Comparison of ENCODE assay signal across 8 cellular contexts in the genomic region with DNA sequence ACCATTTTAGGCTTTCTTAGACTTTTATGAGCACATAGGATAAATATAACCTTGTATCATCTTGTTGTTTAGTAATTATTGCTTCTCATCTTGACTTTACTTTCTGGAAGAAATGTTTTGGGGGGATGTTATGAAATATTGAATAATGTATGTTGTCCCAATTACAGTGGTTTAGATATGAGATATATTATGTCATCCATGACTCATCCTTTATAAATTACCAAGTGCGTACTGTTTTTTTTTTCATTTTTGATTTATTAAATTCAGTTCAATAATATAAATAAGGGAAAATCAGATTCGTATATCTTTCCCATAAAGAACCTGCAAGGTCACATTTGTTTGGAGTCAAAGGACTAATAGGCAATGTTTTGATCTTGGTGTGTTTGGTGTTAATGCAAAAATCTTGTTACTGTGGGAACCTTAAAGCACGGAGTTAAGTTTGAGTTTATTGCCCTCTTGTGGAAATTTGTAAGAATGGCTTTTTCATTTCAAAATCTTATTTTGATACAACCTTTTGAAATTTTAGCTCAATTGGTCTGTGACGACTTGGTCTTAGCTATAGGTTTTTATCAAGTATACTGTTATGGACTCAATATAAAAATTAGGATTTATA.
A peak's percentile ranks its signal among the peaks of the same experiment; 100 is the strongest.
DNase-seq lines count a peak whose midpoint lies in the region; ATAC-seq and TF ChIP-seq lines count a peak whose summit lies in the region.

No MANE protein-coding gene starts in this region.

- H3K9me3 ChIP-seq in lung (ENCODE audit: control insufficient read depth in 2 of 2, insufficient read depth in 1 of 2, low read length in 1 of 2), result no peaks in the 10 kb centered on the region

- DNase-seq in SIG-M5 treated with dmso at 0.1 percent for 504 hours (lab: John Stamatoyannopoulos, UW; ENCODE audit: unreplicated experiment) (peak; percentile 71), SIG-M5 (lab: John Stamatoyannopoulos, UW) (no peak), NCI-H748 (lab: John Stamatoyannopoulos, UW; ENCODE audit: unreplicated experiment) (peak; percentile 55), choroid plexus epithelial cell (ENCODE audit: low read depth) (peak; percentile 71), lung (ENCODE audit: low spot score) (no peak)

- ATAC-seq in HG03280 (IDR thresholded peaks at IDR 0.05; ENCODE audit: unreplicated experiment), result peak; percentile 68
- no peak for ATAC-seq in lung (ENCODE audit: insufficient read depth, low FRiP score)
- no peak for ATAC-seq in HG03045 (IDR thresholded peaks at IDR 0.05; ENCODE audit: unreplicated experiment)
- no peak for ATAC-seq in HG02623 (IDR thresholded peaks at IDR 0.05; ENCODE audit: unreplicated experiment)

- H3K27ac ChIP-seq in lung (ENCODE audit: low read depth in 1 of 2, low read length in 1 of 2), result no peak overlapping the region

- no peak overlapping the region for H3K4me3 ChIP-seq in choroid plexus epithelial cell (ENCODE audit: low read depth, low read length)
- no peak overlapping the region for H3K4me3 ChIP-seq in lung

- TF ChIP-seq CTCF in choroid plexus epithelial cell (conservative IDR thresholded peaks at IDR 0.05; ENCODE audit: low read depth, low read length), result peak; percentile 52
- TF ChIP-seq CTCF in lung (IDR thresholded peaks at IDR 0.05; ENCODE audit: control extremely low read depth, extremely low read depth), result peak; percentile 18

- H3K36me3 ChIP-seq in lung (ENCODE audit: control insufficient read depth in 2 of 2, insufficient read depth in 2 of 2, low read length in 2 of 2), result no peaks in the 10 kb centered on the region

- 31% methylated on average over 4 of the region's 4 CpGs for WGBS in lung, 2 donors

- no peaks in the 10 kb centered on the region for H3K4me1 ChIP-seq in lung (ENCODE audit: control insufficient read depth in 2 of 2, insufficient read depth in 2 of 2, low read length in 2 of 2)

- H3K27me3 ChIP-seq in lung (ENCODE audit: control insufficient read depth, insufficient read depth), result no peaks in the 10 kb centered on the region

Comparison
In these comparisons a context has a peak if more than half of its experiments do, and no peak if none do; other contexts are left out.
1. DNase-seq: peak in SIG-M5 treated with dmso at 0.1 percent for 504 hours (single experiment), NCI-H748 (single experiment) and choroid plexus epithelial cell (single experiment); none in SIG-M5 (single experiment) and lung (single experiment).